ENCODE assay signal across 12 cellular contexts in genomic region chr5:143338658-143339366, GRCh38.
DNase-seq lines count a peak whose midpoint lies in the region; ATAC-seq, FAIRE-seq and TF ChIP-seq lines count a peak whose summit lies in the region.
"Had no signal": no experiment of that assay in that cellular context is flagged by ENCODE, and none has a peak within 500 bp of the region (broad histone marks: within the 10 kb centered on the region; RNA-seq: fewer than 3 reads in every experiment).

No MANE protein-coding gene starts in this region.

- peak; percentile 48 for FAIRE-seq in H54 (lab: Jason Lieb, UNC)
- FAIRE-seq in islet of Langerhans (lab: Jason Lieb, UNC), result peak; percentile 43

- no peak overlapping the region for H3K9ac ChIP-seq in mammary epithelial cell (ENCODE audit: insufficient read depth, low read length)

- DNase-seq in CD4-positive, CD25-positive, alpha-beta regulatory T cell, result peak in 1 of 3 donors; percentile 29
- DNase-seq in H54 (ENCODE audit: insufficient read length, low spot score) (no peak), mammary epithelial cell (peak; percentile 72)
- DNase-seq: activated CD4-positive, alpha-beta memory T cell treated with anti-CD3 and anti-CD28 coated beads for 36 hours; CD8-positive, alpha-beta memory T cell; mesendoderm; NCI-H446 had no signal

- 100% methylated on average over 2 of the region's 2 CpGs for WGBS in mammary epithelial cell (ENCODE audit: low coverage, missing lambda C conversion rate)

- no peaks in the 10 kb centered on the region for H3K27me3 ChIP-seq in CD4-positive, CD25-positive, alpha-beta regulatory T cell (ENCODE audit: control insufficient read depth, insufficient read depth, low read length)
- H3K27me3 ChIP-seq in mammary epithelial cell (ENCODE audit: insufficient read depth, low read length), result no peaks in the 10 kb centered on the region

- H3K4me1 ChIP-seq in CD4-positive, CD25-positive, alpha-beta regulatory T cell (ENCODE audit: control insufficient read depth, insufficient read depth, low read length, poor library complexity, severe bottlenecking), result no peaks in the 10 kb centered on the region
- H3K4me1 ChIP-seq in mammary epithelial cell (ENCODE audit: insufficient read depth, low read length), result peaks cover 19% of the 10 kb centered on the region

- peak overlapping the region in 2 of 3 donors; percentile 60 to 74 for H3K27ac Mint-ChIP-seq in CD4-positive, CD25-positive, alpha-beta regulatory T cell
- H3K27ac Mint-ChIP-seq: activated CD4-positive, alpha-beta memory T cell treated with anti-CD3 and anti-CD28 coated beads for 36 hours; T-helper 2 cell treated with Interferon-gamma antibody and Interleukin-4, amounts not matched to agents 5 μg/mL and 100 μg/mL, for 36 hours had no signal

- ATAC-seq in CD4-positive, CD25-positive, alpha-beta regulatory T cell (ENCODE audit: low read depth in 2 of 2), result peak; percentile 48 to 50
- ATAC-seq in GM18867 (IDR thresholded peaks at IDR 0.05; ENCODE audit: unreplicated experiment) (no peak), GM18909 (IDR thresholded peaks at IDR 0.05; ENCODE audit: poor library complexity, unreplicated experiment) (no peak), GM21447 (IDR thresholded peaks at IDR 0.05; ENCODE audit: unreplicated experiment) (no peak)

- no peak overlapping the region for H2AFZ ChIP-seq in mammary epithelial cell (ENCODE audit: low read depth, low read length)

- in situ Hi-C loops in mammary epithelial cell (cut with MboI; ENCODE audit: low sequenced_read_pairs in 2 of 2), result no loop called here

- H4K20me1 ChIP-seq in mammary epithelial cell (ENCODE audit: insufficient read depth, low read length), result no peaks in the 10 kb centered on the region

- TF ChIP-seq POLR2A in H54 (IDR thresholded peaks at IDR 0.05; ENCODE audit: low read depth, low read length), result no peak

- intact Hi-C loops in mammary epithelial cell (cut with micrococcal nuclease), result no loop called here

- H3K4me3 ChIP-seq in CD4-positive, CD25-positive, alpha-beta regulatory T cell (ENCODE audit: low read depth, low read length), result no peak overlapping the region
- no peak overlapping the region for H3K4me3 ChIP-seq in mammary epithelial cell (replicated peaks in 1 of 3; ENCODE audit: insufficient read depth in 1 of 3, low read depth in 2 of 3, low read length in 3 of 3)

- peaks cover 15% of the 10 kb centered on the region for H3K36me3 Mint-ChIP-seq in CD4-positive, CD25-positive, alpha-beta regulatory T cell

- peaks cover 89% of the 10 kb centered on the region for H3K79me2 ChIP-seq in mammary epithelial cell (ENCODE audit: insufficient read depth, low read length)

- CTCF ChIA-PET in mammary epithelial cell (lab: Charles Lee; ENCODE audit: low non-redundant PET), result interaction anchor here (0.6 kb wide), 1 partner anchor 15 kb away, joined by 11 read pairs; no protein-coding TSS in a partner anchor

- no peaks in the 10 kb centered on the region for H3K9me3 ChIP-seq in CD4-positive, CD25-positive, alpha-beta regulatory T cell (ENCODE audit: control insufficient read depth in 2 of 2, low read length in 2 of 2)
- no peaks in the 10 kb centered on the region for H3K9me3 ChIP-seq in mammary epithelial cell (replicated peaks; ENCODE audit: insufficient read depth, low read length)

- H3K4me3 Mint-ChIP-seq in CD4-positive, CD25-positive, alpha-beta regulatory T cell, result no peak overlapping the region
- H3K4me3 Mint-ChIP-seq: activated CD4-positive, alpha-beta memory T cell treated with anti-CD3 and anti-CD28 coated beads for 36 hours; CD8-positive, alpha-beta memory T cell; T-helper 2 cell treated with Interferon-gamma antibody and Interleukin-4, amounts not matched to agents 5 μg/mL and 100 μg/mL, for 36 hours had no signal

- no peaks in the 10 kb centered on the region for H3K9me3 Mint-ChIP-seq in CD4-positive, CD25-positive, alpha-beta regulatory T cell
- H3K9me3 Mint-ChIP-seq: activated CD4-positive, alpha-beta memory T cell treated with anti-CD3 and anti-CD28 coated beads for 36 hours; CD8-positive, alpha-beta memory T cell had no signal

- H3K27ac ChIP-seq in CD4-positive, CD25-positive, alpha-beta regulatory T cell (ENCODE audit: insufficient read depth, low read length, poor library complexity, severe bottlenecking), result no peak overlapping the region
- H3K27ac ChIP-seq in mammary epithelial cell (ENCODE audit: insufficient read depth, low read depth, low read length), result peak overlapping the region; percentile 50

- no peaks in the 10 kb centered on the region for H3K27me3 Mint-ChIP-seq in CD4-positive, CD25-positive, alpha-beta regulatory T cell
- H3K27me3 Mint-ChIP-seq: activated CD4-positive, alpha-beta memory T cell treated with anti-CD3 and anti-CD28 coated beads for 36 hours; CD8-positive, alpha-beta memory T cell had no signal

- dilution Hi-C loops in mammary epithelial cell (cut with HindIII; ENCODE audit: low sequenced_read_pairs), result no loop called here

- no peak for TF ChIP-seq CTCF in mammary epithelial cell (conservative IDR thresholded peaks at IDR 0.05 in 1 of 2, IDR thresholded peaks at IDR 0.05 in 1 of 2; ENCODE audit: extremely low read depth in 1 of 2, insufficient read depth in 1 of 2, low read depth in 1 of 2, low read length in 2 of 2)

- no TSS peak for BruUV-seq in mammary epithelial cell (replicated peaks; lab: Mats Ljungman, UMichigan)

- H3K4me2 ChIP-seq in mammary epithelial cell (ENCODE audit: insufficient read depth, low read depth, low read length), result no peak overlapping the region

- H3K36me3 ChIP-seq in CD4-positive, CD25-positive, alpha-beta regulatory T cell (ENCODE audit: control insufficient read depth, insufficient read depth, low read length), result peaks cover 7% of the 10 kb centered on the region
- H3K36me3 ChIP-seq in mammary epithelial cell (ENCODE audit: insufficient read depth, low read length), result peaks cover 10% of the 10 kb centered on the region

- H3K4me1 Mint-ChIP-seq in CD4-positive, CD25-positive, alpha-beta regulatory T cell, result peaks cover 43 to 58% (median 47%) of the 10 kb centered on the region in 4 donors

Comparison
In these comparisons a context has a peak if more than half of its experiments do, and no peak if none do; other contexts are left out.
1. ATAC-seq: peak in CD4-positive, CD25-positive, alpha-beta regulatory T cell (2 of 2); none in GM18867 (single experiment), GM18909 (single experiment) and GM21447 (single experiment).